ENCODE assay signal across 19 cellular contexts in the genomic region with DNA sequence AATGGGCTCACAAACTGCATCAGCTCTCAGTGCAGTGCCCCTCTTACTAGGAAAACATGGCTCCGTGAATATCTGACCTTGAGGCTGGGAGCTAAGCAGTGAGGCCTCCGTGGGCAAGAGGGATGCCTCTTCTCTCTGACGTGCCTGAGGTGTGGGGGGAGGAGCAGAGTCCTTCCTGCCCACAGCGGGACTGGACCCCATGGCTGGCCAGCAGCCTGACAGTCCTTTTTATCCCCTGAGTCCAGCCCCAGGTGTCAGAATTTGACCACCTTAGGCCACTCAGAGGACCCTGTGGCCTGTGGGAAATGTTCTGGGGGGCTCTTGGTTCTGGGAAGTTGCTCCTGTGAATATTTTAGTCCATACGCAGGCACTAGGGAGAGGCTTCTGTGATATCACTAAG. TPM values are rescaled to one million over a fixed set of nuclear protein-coding genes. Genes with fewer than 3 reads are reported as not detected.
DNase-seq lines count a peak whose midpoint lies in the region; ATAC-seq and TF ChIP-seq lines count a peak whose summit lies in the region.
"Had no signal": no experiment of that assay in that cellular context is flagged by ENCODE, and none has a peak within 500 bp of the region (broad histone marks: within the 10 kb centered on the region; RNA-seq: fewer than 3 reads in every experiment).

No MANE protein-coding gene starts in this region.

- H3K27me3 Mint-ChIP-seq in brain, result no peaks in the 10 kb centered on the region
- peaks cover 0 to 5% (median 0%) of the 10 kb centered on the region in 5 donors for H3K27me3 Mint-ChIP-seq in naive thymus-derived CD4-positive, alpha-beta T cell
- H3K27me3 Mint-ChIP-seq in activated T-cell treated with anti-CD3 and anti-CD28 coated beads, Interleukin-2, amount 50 U/mL, for 24 hours, result no peaks in the 10 kb centered on the region
- H3K27me3 Mint-ChIP-seq: CD4-positive, alpha-beta memory T cell had no signal

- no peak for TF ChIP-seq EP300 in suprapubic skin (IDR thresholded peaks at IDR 0.05)

- H3K9me3 Mint-ChIP-seq in brain, result no peaks in the 10 kb centered on the region
- no peaks in the 10 kb centered on the region for H3K9me3 Mint-ChIP-seq in naive thymus-derived CD4-positive, alpha-beta T cell
- H3K9me3 Mint-ChIP-seq in activated T-cell treated with anti-CD3 and anti-CD28 coated beads, Interleukin-2, amount 50 U/mL, for 24 hours, result no peaks in the 10 kb centered on the region
- H3K9me3 Mint-ChIP-seq: CD4-positive, alpha-beta memory T cell had no signal

- POLR2A ChIA-PET in naive thymus-derived CD4-positive, alpha-beta T cell (lab: Charles Lee), result no interaction called here

- intact Hi-C loops in left ventricle myocardium inferior (cut with micrococcal nuclease), result no loop called here
- intact Hi-C loops in posterior vena cava (cut with DNase I), result no loop called here
- intact Hi-C loops in naive thymus-derived CD4-positive, alpha-beta T cell (cut with micrococcal nuclease), result no loop called here

- DNase-seq in left ventricle myocardium inferior (no peak), posterior vena cava (ENCODE audit: low spot score) (peak; percentile 68), suprapubic skin (ENCODE audit: low spot score in 2 of 2) (no peak), left lobe of liver (ENCODE audit: low spot score) (no peak)
- DNase-seq in naive thymus-derived CD4-positive, alpha-beta T cell, result no peak
- no peak for DNase-seq in activated T-cell treated with anti-CD3 and anti-CD28 coated beads, Interleukin-2, amount 50 U/mL, for 24 hours
- DNase-seq: CD4-positive, alpha-beta memory T cell; DMS153; GDM1; NCI-H1105 treated with DMSO at 0.1 percent for 48 hours; NCI-H1694; NCI-H2107; NCI-H226; NCI-H82; RPMI8226 had no signal

- H3K4me3 ChIP-seq in left ventricle myocardium inferior (no peak overlapping the region), suprapubic skin (no peak overlapping the region)
- no peak overlapping the region for H3K4me3 ChIP-seq in naive thymus-derived CD4-positive, alpha-beta T cell (ENCODE audit: low read length)
- H3K4me3 ChIP-seq: BLaER1, HAP-1 had no signal

- peaks cover 70% of the 10 kb centered on the region for H3K4me1 ChIP-seq in left ventricle myocardium inferior
- peaks cover 7% of the 10 kb centered on the region for H3K4me1 ChIP-seq in suprapubic skin
- H3K4me1 ChIP-seq in naive thymus-derived CD4-positive, alpha-beta T cell (ENCODE audit: control insufficient read depth in 2 of 2, insufficient read depth in 2 of 2, low read length in 2 of 2), result no peaks in the 10 kb centered on the region
- H3K4me1 ChIP-seq: HAP-1 had no signal

- no peak for TF ChIP-seq CTCF in brain (conservative IDR thresholded peaks at IDR 0.05)
- no peak for TF ChIP-seq CTCF in left ventricle myocardium inferior (IDR thresholded peaks at IDR 0.05; ENCODE audit: borderline replicate concordance)
- no peak for TF ChIP-seq CTCF in suprapubic skin (IDR thresholded peaks at IDR 0.05)

- WGBS in suprapubic skin, result 81% methylated on average over 5 of the region's 5 CpGs

- no peak for TF ChIP-seq POLR2A in suprapubic skin (IDR thresholded peaks at IDR 0.05)

- H3K9me3 ChIP-seq in left ventricle myocardium inferior (replicated peaks) (no peaks in the 10 kb centered on the region), suprapubic skin (no peaks in the 10 kb centered on the region)
- no peaks in the 10 kb centered on the region for H3K9me3 ChIP-seq in naive thymus-derived CD4-positive, alpha-beta T cell (ENCODE audit: control insufficient read depth in 2 of 3, low read length in 3 of 3)
- H3K9me3 ChIP-seq: BLaER1, HAP-1 had no signal

- CTCF ChIA-PET in naive thymus-derived CD4-positive, alpha-beta T cell (lab: Charles Lee), result no interaction called here

- H3K4me1 Mint-ChIP-seq in brain, result peaks cover 12% of the 10 kb centered on the region
- peaks cover 0 to 2% (median 0%) of the 10 kb centered on the region in 7 donors for H3K4me1 Mint-ChIP-seq in naive thymus-derived CD4-positive, alpha-beta T cell
- H3K4me1 Mint-ChIP-seq in activated T-cell treated with anti-CD3 and anti-CD28 coated beads, Interleukin-2, amount 50 U/mL, for 24 hours (ENCODE audit: low read depth), result no peaks in the 10 kb centered on the region
- H3K4me1 Mint-ChIP-seq: CD4-positive, alpha-beta memory T cell had no signal

- H3K27ac ChIP-seq in left ventricle myocardium inferior (replicated peaks), result peak overlapping the region; percentile 78
- peak overlapping the region; percentile 50 for H3K27ac ChIP-seq in suprapubic skin
- no peak overlapping the region for H3K27ac ChIP-seq in naive thymus-derived CD4-positive, alpha-beta T cell (ENCODE audit: low read depth, low read length)
- H3K27ac ChIP-seq: BLaER1 had no signal

- H3K36me3 Mint-ChIP-seq in brain, result peaks cover 7% of the 10 kb centered on the region
- H3K36me3 Mint-ChIP-seq in naive thymus-derived CD4-positive, alpha-beta T cell, result no peaks in the 10 kb centered on the region
- no peaks in the 10 kb centered on the region for H3K36me3 Mint-ChIP-seq in activated T-cell treated with anti-CD3 and anti-CD28 coated beads, Interleukin-2, amount 50 U/mL, for 24 hours (ENCODE audit: low read depth)
- H3K36me3 Mint-ChIP-seq: CD4-positive, alpha-beta memory T cell had no signal

- H3K4me3 Mint-ChIP-seq in brain, result no peak overlapping the region
- H3K4me3 Mint-ChIP-seq in naive thymus-derived CD4-positive, alpha-beta T cell, result no peak overlapping the region
- H3K4me3 Mint-ChIP-seq in activated T-cell treated with anti-CD3 and anti-CD28 coated beads, Interleukin-2, amount 50 U/mL, for 24 hours, result no peak overlapping the region
- H3K4me3 Mint-ChIP-seq: CD4-positive, alpha-beta memory T cell had no signal

- no peak for ATAC-seq in HG02981 (IDR thresholded peaks at IDR 0.05; ENCODE audit: unreplicated experiment)
- no peak for ATAC-seq in left lobe of liver
- no peak for ATAC-seq in naive thymus-derived CD4-positive, alpha-beta T cell

- H3K36me3 ChIP-seq in left ventricle myocardium inferior (peaks cover 6% of the 10 kb centered on the region), suprapubic skin (no peaks in the 10 kb centered on the region)
- no peaks in the 10 kb centered on the region for H3K36me3 ChIP-seq in naive thymus-derived CD4-positive, alpha-beta T cell (ENCODE audit: control insufficient read depth in 2 of 3, insufficient read depth in 3 of 3, low read length in 3 of 3)
- H3K36me3 ChIP-seq: HAP-1 had no signal

- H3K27me3 ChIP-seq in left ventricle myocardium inferior (ENCODE audit: low read depth) (no peaks in the 10 kb centered on the region), suprapubic skin (no peaks in the 10 kb centered on the region)
- no peaks in the 10 kb centered on the region for H3K27me3 ChIP-seq in naive thymus-derived CD4-positive, alpha-beta T cell (ENCODE audit: control insufficient read depth in 2 of 2, insufficient read depth in 2 of 2, low read length in 2 of 2)
- H3K27me3 ChIP-seq: BLaER1 had no signal

- peak overlapping the region in 4 of 5 experiments; percentile 38 to 86 (median 66) for H3K27ac Mint-ChIP-seq in brain
- H3K27ac Mint-ChIP-seq in naive thymus-derived CD4-positive, alpha-beta T cell, result no peak overlapping the region
- no peak overlapping the region for H3K27ac Mint-ChIP-seq in activated T-cell treated with anti-CD3 and anti-CD28 coated beads, Interleukin-2, amount 50 U/mL, for 24 hours

RNA-seq across cellular contexts. Expression of a gene that starts 23.5 kb away (rescaled TPM):
- 14.9 TPM for polyA plus RNA-seq in brain (ENCODE audit: insufficient read depth, low read depth, low replicate concordance)
- total RNA-seq in left ventricle myocardium inferior, result 35.7 TPM
- total RNA-seq in posterior vena cava, result 10 to 100 TPM; 45.7 to 55.9 TPM
- 10 to 100 TPM; 17.3 to 21.3 (median 19.8) TPM for total RNA-seq in suprapubic skin
- total RNA-seq in left lobe of liver, result 2.8 TPM
- not detected for total RNA-seq in naive thymus-derived CD4-positive, alpha-beta T cell
- not detected for polyA plus RNA-seq in naive thymus-derived CD4-positive, alpha-beta T cell
- total RNA-seq: CD4-positive, alpha-beta memory T cell had no signal
- polyA plus RNA-seq: CD4-positive, alpha-beta memory T cell had no signal

Comparison
In these comparisons a context has a peak if more than half of its experiments do, and no peak if none do; other contexts are left out.
1. H3K27ac Mint-ChIP-seq: peak in brain (4 of 5); none in naive thymus-derived CD4-positive, alpha-beta T cell (0 of 9) and activated T-cell treated with anti-CD3 and anti-CD28 coated beads, Interleukin-2, amount 50 U/mL, for 24 hours (single experiment).